ENCODE assay signal across 8 cellular contexts in genomic region chr15:62059818-62060115, GRCh38. TPM values are rescaled to one million over a fixed set of nuclear protein-coding genes. Genes with fewer than 3 reads are reported as not detected.
DNase-seq lines count a peak whose midpoint lies in the region; ATAC-seq and TF ChIP-seq lines count a peak whose summit lies in the region.

No MANE protein-coding gene starts in this region.

- H3K4me3 Mint-ChIP-seq in CD14-positive monocyte, result peak overlapping the region; percentile 96 to 98

- H3K27ac Mint-ChIP-seq in CD14-positive monocyte, result peak overlapping the region; percentile 93 to 98 (median 96)

- TF ChIP-seq POLR2A in ovary (IDR thresholded peaks at IDR 0.05) (no peak), vagina (IDR thresholded peaks at IDR 0.05) (no peak)

- H3K4me1 ChIP-seq in ovary (ENCODE audit: insufficient read depth) (peaks cover 5% of the 10 kb centered on the region), vagina (peaks cover 43% of the 10 kb centered on the region)

- ATAC-seq in GM19455 (IDR thresholded peaks at IDR 0.05; ENCODE audit: unreplicated experiment), result peak; percentile 86
- peak; percentile 62 for ATAC-seq in HG03521 (IDR thresholded peaks at IDR 0.05; ENCODE audit: unreplicated experiment)

- H3K4me3 ChIP-seq in ovary, result peak overlapping the region; percentile 71
- peak overlapping the region; percentile 81 to 83 for H3K4me3 ChIP-seq in vagina

- H3K36me3 ChIP-seq in ovary, result no peaks in the 10 kb centered on the region
- H3K36me3 ChIP-seq in vagina, result no peaks in the 10 kb centered on the region

- H3K9me3 ChIP-seq in ovary (no peaks in the 10 kb centered on the region), vagina (no peaks in the 10 kb centered on the region)

- peaks cover 0 to 1% (median 0%) of the 10 kb centered on the region in 7 donors for H3K9me3 Mint-ChIP-seq in CD14-positive monocyte

- DNase-seq in CD14-positive monocyte (ENCODE audit: low spot score) (peak; percentile 76), SHP77 treated with DMSO at 0.1 percent for 48 hours (lab: John Stamatoyannopoulos, UW) (peak; percentile 9), activated gamma-delta T cell (lab: John Stamatoyannopoulos, UW) (peak; percentile 40), globus pallidus (ENCODE audit: low spot score) (peak; percentile 62), ovary (peak in 4 of 5 donors; percentile 37 to 58 (median 46)), vagina (ENCODE audit: extremely low spot score in 2 of 2) (no peak)

- no peaks in the 10 kb centered on the region for H3K27me3 ChIP-seq in ovary
- no peaks in the 10 kb centered on the region for H3K27me3 ChIP-seq in vagina

- H3K27ac ChIP-seq in ovary (peak overlapping the region; percentile 82 to 87), vagina (peak overlapping the region; percentile 86)

- TF ChIP-seq CTCF in CD14-positive monocyte (IDR thresholded peaks at IDR 0.05) (no peak), ovary (IDR thresholded peaks at IDR 0.05) (no peak), vagina (IDR thresholded peaks at IDR 0.05) (no peak)

- peaks cover 32 to 37% (median 34%) of the 10 kb centered on the region in 3 donors for H3K27me3 Mint-ChIP-seq in CD14-positive monocyte (ENCODE audit: low read depth in 3 of 3)

- peaks cover 39% of the 10 kb centered on the region for H3K4me1 Mint-ChIP-seq in CD14-positive monocyte

- 0 to 1% (median 1%) methylated on average over 19 of the region's 19 CpGs for WGBS in ovary, 3 donors

- no peak for TF ChIP-seq EP300 in ovary (IDR thresholded peaks at IDR 0.05)

- intact Hi-C loops in CD14-positive monocyte (cut with micrococcal nuclease), result no loop called here
- intact Hi-C loops in ovary (cut with DNase I), result no loop called here
- intact Hi-C loops in vagina (cut with DNase I), result no loop called here

- H3K36me3 Mint-ChIP-seq in CD14-positive monocyte, result peaks cover 3 to 9% of the 10 kb centered on the region in 2 donors

RNA-seq across cellular contexts. Expression of gene VPS13C, which starts 0.5 kb away (rescaled TPM):
- polyA plus RNA-seq in CD14-positive monocyte, result 10 to 100 TPM; 12.0 to 18.4 TPM
- total RNA-seq in ovary, result 10 to 100 TPM; 48.2 to 78.1 (median 76.8) TPM
- polyA plus RNA-seq in ovary, result 10 to 100 TPM; 19.4 to 39.0 TPM
- total RNA-seq in vagina, result 52.5 TPM

RNA-seq across cellular contexts. Expression of gene C2CD4A, which starts 7.0 kb away (rescaled TPM):
- not detected for polyA plus RNA-seq in CD14-positive monocyte
- total RNA-seq in ovary, result under 1 TPM in 3 of 7 donors, not detected in 4; 0.12 to 0.13 (median 0.13) TPM
- under 1 TPM in 1 of 2 donors, not detected in 1; 0.02 TPM for polyA plus RNA-seq in ovary
- not detected for total RNA-seq in vagina

Comparison
In these comparisons a context has a peak if more than half of its experiments do, and no peak if none do; other contexts are left out.
1. DNase-seq: peak in CD14-positive monocyte (single experiment), SHP77 treated with DMSO at 0.1 percent for 48 hours (single experiment), activated gamma-delta T cell (single experiment), globus pallidus (single experiment) and ovary (4 of 5); none in vagina (0 of 2).